In the genomic region with DNA sequence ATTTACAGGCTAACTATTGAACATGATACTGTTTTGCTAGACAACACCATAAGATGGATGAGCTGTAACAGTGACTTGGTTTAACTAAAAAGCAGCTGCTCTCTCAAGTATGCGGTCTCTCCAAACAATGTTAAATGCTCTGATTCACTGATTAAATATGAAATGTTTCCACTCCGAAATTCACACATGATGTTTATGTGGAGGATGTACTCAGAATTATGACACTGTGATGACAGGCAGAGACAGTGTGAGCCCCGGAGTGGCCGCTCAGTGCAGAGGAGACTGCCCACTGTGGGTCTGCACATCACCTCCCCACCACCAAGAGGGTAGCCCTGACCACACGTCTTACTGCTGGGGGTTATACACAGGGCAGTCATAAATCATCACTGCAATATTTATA, we compare ENCODE assay signal across 13 cellular contexts.
A peak's percentile ranks its signal among the peaks of the same experiment; 100 is the strongest.
DNase-seq lines count a peak whose midpoint lies in the region; ATAC-seq and TF ChIP-seq lines count a peak whose summit lies in the region.
"Had no signal": no experiment of that assay in that cellular context is flagged by ENCODE, and none has a peak within 500 bp of the region (broad histone marks: within the 10 kb centered on the region; RNA-seq: fewer than 3 reads in every experiment).

No MANE protein-coding gene starts in this region.

- H3K9me3 ChIP-seq in sigmoid colon: no peaks in the 10 kb centered on the region

- H3K27me3 ChIP-seq in sigmoid colon: no peaks in the 10 kb centered on the region

- no peak for ATAC-seq in HG03460 (IDR thresholded peaks at IDR 0.05; ENCODE audit: unreplicated experiment)
- no peak for ATAC-seq in HG02610 (IDR thresholded peaks at IDR 0.05; ENCODE audit: unreplicated experiment)
- ATAC-seq: activated CD4-positive, CD25-positive, alpha-beta regulatory T cell treated with anti-CD3 and anti-CD28 coated beads, Interleukin-2, amount 50 U/mL, for 24 hours; activated T-helper 17 cell treated with anti-CD3 and anti-CD28 coated beads, Interleukin-2, amount 50 U/mL, for 72 hours; Right ventricle myocardium inferior; stimulated activated effector memory CD8-positive, alpha-beta T cell treated with anti-CD3 and anti-CD28 coated beads, Interleukin-12 subunit alpha, Interleukin-12 subunit beta, amount 100 ng/mL, for 72 hours had no signal

- H3K4me1 ChIP-seq in sigmoid colon: peaks cover 0 to 38% (median 22%) of the 10 kb centered on the region in 4 donors

- H3K4me3 ChIP-seq in sigmoid colon: no peak overlapping the region

- no peak for TF ChIP-seq EP300 in sigmoid colon (IDR thresholded peaks at IDR 0.05)

- intact Hi-C loops in sigmoid colon (cut with DNase I): no loop called here

- no peak for TF ChIP-seq POLR2A in sigmoid colon (IDR thresholded peaks at IDR 0.05)

- 68 to 78% methylated on average over 5 of the region's 5 CpGs for WGBS in sigmoid colon, 2 donors

- peak; percentile 96 for DNase-seq in EL
- peak; percentile 78 for DNase-seq in SHP77 treated with DMSO at 0.1 percent for 48 hours (lab: John Stamatoyannopoulos, UW)
- DNase-seq in fibroblast of peridontal ligament (ENCODE audit: extremely low read depth): peak; percentile 93
- DNase-seq in sigmoid colon: no peak
- no peak for DNase-seq in NCI-H524 treated with DMSO at 0.1 percent for 48 hours (lab: John Stamatoyannopoulos, UW)
- DNase-seq in cerebellum (ENCODE audit: low spot score): no peak
- DNase-seq: cortex of kidney had no signal

- H3K36me3 ChIP-seq in sigmoid colon: peaks cover 0 to 14% (median 2%) of the 10 kb centered on the region in 4 donors

- TF ChIP-seq CTCF in sigmoid colon (IDR thresholded peaks at IDR 0.05): no peak

- H3K27ac ChIP-seq in sigmoid colon: peak overlapping the region; percentile 25 to 64 (median 39)

Comparison
In these comparisons a context has a peak if more than half of its experiments do, and no peak if none do; other contexts are left out.
1. DNase-seq: peak in EL (single experiment), SHP77 treated with DMSO at 0.1 percent for 48 hours (single experiment) and fibroblast of peridontal ligament (single experiment); none in sigmoid colon (single experiment), NCI-H524 treated with DMSO at 0.1 percent for 48 hours (single experiment) and cerebellum (single experiment).